40 cellular contexts compared by ENCODE assay signal in the genomic region with DNA sequence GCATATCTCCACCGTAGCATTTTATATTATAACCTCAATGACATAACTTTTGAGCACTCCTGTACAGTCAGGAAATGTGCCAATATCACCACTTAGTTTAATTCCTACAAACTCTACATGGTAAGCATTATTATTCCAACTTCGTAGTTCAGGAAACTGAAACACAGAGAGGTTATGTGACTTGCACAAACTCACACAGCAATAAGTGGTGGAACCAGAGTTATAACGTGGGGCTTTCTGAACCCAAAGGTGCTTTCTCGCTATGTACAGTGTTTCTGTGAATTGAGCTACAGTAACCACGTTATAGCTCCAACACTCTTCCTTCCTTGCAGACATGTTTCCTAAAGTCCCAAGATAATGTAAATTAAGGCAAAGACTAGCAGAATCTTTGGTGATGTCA.
"Had no signal": no experiment of that assay in that cellular context is flagged by ENCODE, and none has a peak within 500 bp of the region (broad histone marks: within the 10 kb centered on the region; RNA-seq: fewer than 3 reads in every experiment).

No MANE protein-coding gene starts in this region.

- DNase-seq: activated effector memory CD4-positive, alpha-beta T cell treated with anti-CD3 and anti-CD28 coated beads, Interleukin-2, amount 50 U/mL, for 16 hours; activated effector memory CD4-positive, alpha-beta T cell treated with Interleukin-2 at 50 U/mL for 16 hours; activated gamma-delta T cell; activated gamma-delta T cell treated with Interleukin-2 at 50 U/mL for 16 hours; activated naive CD4-positive, alpha-beta T cell; activated naive CD4-positive, alpha-beta T cell treated with anti-CD3 and anti-CD28 coated beads for 36 hours; activated naive CD4-positive, alpha-beta T cell treated with anti-CD3 and anti-CD28 coated beads, Interleukin-2, amount 10 ng/mL, durations not matched to agents 7 days and 5 days; activated naive CD4-positive, alpha-beta T cell treated with anti-CD3 and anti-CD28 coated beads, Interleukin-2, amount 50 U/mL, for 16 hours; activated naive CD4-positive, alpha-beta T cell treated with Interleukin-2 at 50 U/mL for 16 hours; activated naive CD8-positive, alpha-beta T cell treated with anti-CD3 and anti-CD28 coated beads for 36 hours; activated naive CD8-positive, alpha-beta T cell treated with anti-CD3 and anti-CD28 coated beads, Interleukin-2, amount 10 ng/mL, durations not matched to agents 7 days and 5 days; activated naive CD8-positive, alpha-beta T cell treated with anti-CD3 and anti-CD28 coated beads, Interleukin-2, amount 50 U/mL, for 24 hours; activated T-cell treated with anti-CD3 and anti-CD28 coated beads, Interleukin-2, amount 50 U/mL, for 1 hour; activated T-cell treated with anti-CD3 and anti-CD28 coated beads, Interleukin-2, amount 50 U/mL, for 24 hours; activated T-cell treated with anti-CD3 and anti-CD28 coated beads, Interleukin-2, amount 50 U/mL, for 4 hours; activated T-cell treated with anti-CD3 and anti-CD28 coated beads, Interleukin-2, amount 50 U/mL, for 48 hours; activated T-cell treated with anti-CD3 and anti-CD28 coated beads, Interleukin-2, amount 50 U/mL, for 72 hours; adrenal gland; amniotic stem cell; amygdala; anterior cingulate cortex; aorta; body of pancreas; brain microvascular endothelial cell; caudate nucleus; central memory CD4-positive, alpha-beta T cell; cerebellar nuclear complex had no signal

- ATAC-seq: activated naive CD4-positive, alpha-beta T cell treated with anti-CD3 and anti-CD28 coated beads, Interleukin-2, amount 50 U/mL, for 72 hours; activated naive CD8-positive, alpha-beta T cell treated with anti-CD3 and anti-CD28 coated beads, Interleukin-2, amount 50 U/mL, for 24 hours; activated T-cell treated with anti-CD3 and anti-CD28 coated beads, Interleukin-2, amount 50 U/mL, for 4 hours; activated T-cell treated with anti-CD3 and anti-CD28 coated beads, Interleukin-2, amount 50 U/mL, for 72 hours; activated T-helper 17 cell treated with anti-CD3 and anti-CD28 coated beads, Interleukin-2, amount 50 U/mL, for 72 hours; body of pancreas had no signal

- H3K27ac Mint-ChIP-seq: activated naive CD4-positive, alpha-beta T cell treated with anti-CD3 and anti-CD28 coated beads for 36 hours; activated naive CD4-positive, alpha-beta T cell treated with anti-CD3 and anti-CD28 coated beads, Interleukin-2, amount 10 ng/mL, durations not matched to agents 7 days and 5 days; activated naive CD4-positive, alpha-beta T cell treated with anti-CD3 and anti-CD28 coated beads, Interleukin-2, amount 50 U/mL, for 24 hours; activated naive CD4-positive, alpha-beta T cell treated with anti-CD3 and anti-CD28 coated beads, Interleukin-2, amount 50 U/mL, for 72 hours; activated naive CD8-positive, alpha-beta T cell; activated naive CD8-positive, alpha-beta T cell treated with anti-CD3 and anti-CD28 coated beads for 36 hours; activated naive CD8-positive, alpha-beta T cell treated with anti-CD3 and anti-CD28 coated beads, Interleukin-2, amount 10 ng/mL, durations not matched to agents 7 days and 5 days; activated naive CD8-positive, alpha-beta T cell treated with anti-CD3 and anti-CD28 coated beads, Interleukin-2, amount 50 U/mL, for 24 hours; activated T-cell treated with anti-CD3 and anti-CD28 coated beads, Interleukin-2, amount 50 U/mL, for 24 hours; activated T-cell treated with anti-CD3 and anti-CD28 coated beads, Interleukin-2, amount 50 U/mL, for 72 hours; activated T-helper 1 cell treated with anti-CD3 and anti-CD28 coated beads, Interleukin-12 subunit alpha, Interleukin-12 subunit beta, Interleukin-2, Interleukin-4 antibody, amounts not matched to agents 30 ng/mL and 10 ng/mL and 1 ng/mL, durations not matched to agents 14 hours and 24 hours and 36 hours; activated T-helper 17 cell treated with anti-CD3 and anti-CD28 coated beads, Interleukin-2, amount 50 U/mL, for 72 hours; activated T-helper 2 cell treated with anti-CD3 and anti-CD28 coated beads, Interferon-gamma antibody, Interleukin-2, Interleukin-4, amounts not matched to agents 10 μg/mL and 5 μg/mL and 100 μg/mL, durations not matched to agents 14 hours and 24 hours and 36 hours; brain had no signal

- H3K4me1 Mint-ChIP-seq: activated naive CD4-positive, alpha-beta T cell treated with anti-CD3 and anti-CD28 coated beads, Interleukin-2, amount 10 ng/mL, durations not matched to agents 7 days and 5 days; activated naive CD4-positive, alpha-beta T cell treated with anti-CD3 and anti-CD28 coated beads, Interleukin-2, amount 50 U/mL, for 24 hours; activated naive CD8-positive, alpha-beta T cell treated with anti-CD3 and anti-CD28 coated beads for 36 hours; activated naive CD8-positive, alpha-beta T cell treated with anti-CD3 and anti-CD28 coated beads, Interleukin-2, amount 10 ng/mL, durations not matched to agents 7 days and 5 days; activated naive CD8-positive, alpha-beta T cell treated with anti-CD3 and anti-CD28 coated beads, Interleukin-2, amount 50 U/mL, for 24 hours; activated T-helper 17 cell treated with anti-CD3 and anti-CD28 coated beads, Interleukin-2, amount 50 U/mL, for 72 hours; central memory CD8-positive, alpha-beta T cell had no signal

- FAIRE-seq: astrocyte, bronchial epithelial cell had no signal

- H3K27me3 Mint-ChIP-seq: activated naive CD4-positive, alpha-beta T cell treated with anti-CD3 and anti-CD28 coated beads, Interleukin-2, amount 10 ng/mL, durations not matched to agents 7 days and 5 days; activated naive CD4-positive, alpha-beta T cell treated with anti-CD3 and anti-CD28 coated beads, Interleukin-2, amount 50 U/mL, for 24 hours; activated naive CD8-positive, alpha-beta T cell; activated naive CD8-positive, alpha-beta T cell treated with anti-CD3 and anti-CD28 coated beads, Interleukin-2, amount 10 ng/mL, durations not matched to agents 7 days and 5 days; activated T-cell treated with anti-CD3 and anti-CD28 coated beads, Interleukin-2, amount 50 U/mL, for 24 hours; central memory CD8-positive, alpha-beta T cell had no signal

- H3K36me3 ChIP-seq: adrenal gland, ascending aorta, brain microvascular endothelial cell, breast epithelium, cardiac muscle cell had no signal

- H3K4me3 ChIP-seq: adrenal gland, ascending aorta, body of pancreas, breast epithelium, cardiac muscle cell had no signal

- H3K4me3 Mint-ChIP-seq: activated naive CD4-positive, alpha-beta T cell treated with anti-CD3 and anti-CD28 coated beads for 36 hours; activated naive CD4-positive, alpha-beta T cell treated with anti-CD3 and anti-CD28 coated beads, Interleukin-2, amount 10 ng/mL, durations not matched to agents 7 days and 5 days; activated naive CD4-positive, alpha-beta T cell treated with anti-CD3 and anti-CD28 coated beads, Interleukin-2, amount 50 U/mL, for 24 hours; activated naive CD8-positive, alpha-beta T cell; activated naive CD8-positive, alpha-beta T cell treated with anti-CD3 and anti-CD28 coated beads for 36 hours; activated naive CD8-positive, alpha-beta T cell treated with anti-CD3 and anti-CD28 coated beads, Interleukin-2, amount 10 ng/mL, durations not matched to agents 7 days and 5 days; activated naive CD8-positive, alpha-beta T cell treated with anti-CD3 and anti-CD28 coated beads, Interleukin-2, amount 50 U/mL, for 24 hours; activated T-cell treated with anti-CD3 and anti-CD28 coated beads, Interleukin-2, amount 50 U/mL, for 24 hours; activated T-cell treated with anti-CD3 and anti-CD28 coated beads, Interleukin-2, amount 50 U/mL, for 4 hours; activated T-cell treated with anti-CD3 and anti-CD28 coated beads, Interleukin-2, amount 50 U/mL, for 72 hours; activated T-helper 1 cell treated with anti-CD3 and anti-CD28 coated beads, Interleukin-12 subunit alpha, Interleukin-12 subunit beta, Interleukin-2, Interleukin-4 antibody, amounts not matched to agents 30 ng/mL and 10 ng/mL and 1 ng/mL, durations not matched to agents 14 hours and 24 hours and 36 hours; activated T-helper 17 cell treated with anti-CD3 and anti-CD28 coated beads, Interleukin-2, amount 50 U/mL, for 72 hours; brain; central memory CD8-positive, alpha-beta T cell had no signal

- H3K4me1 ChIP-seq: adrenal gland, ascending aorta, body of pancreas, breast epithelium had no signal

- H3K36me3 Mint-ChIP-seq: activated naive CD4-positive, alpha-beta T cell treated with anti-CD3 and anti-CD28 coated beads, Interleukin-2, amount 10 ng/mL, durations not matched to agents 7 days and 5 days; activated naive CD4-positive, alpha-beta T cell treated with anti-CD3 and anti-CD28 coated beads, Interleukin-2, amount 50 U/mL, for 24 hours; activated naive CD4-positive, alpha-beta T cell treated with anti-CD3 and anti-CD28 coated beads, Interleukin-2, amount 50 U/mL, for 72 hours; activated naive CD8-positive, alpha-beta T cell; activated naive CD8-positive, alpha-beta T cell treated with anti-CD3 and anti-CD28 coated beads for 36 hours; activated naive CD8-positive, alpha-beta T cell treated with anti-CD3 and anti-CD28 coated beads, Interleukin-2, amount 10 ng/mL, durations not matched to agents 7 days and 5 days; brain had no signal

- H3K27ac ChIP-seq: adrenal gland, ascending aorta, body of pancreas, brain microvascular endothelial cell, breast epithelium, cardiac muscle cell had no signal

- H3K9me3 Mint-ChIP-seq: activated naive CD4-positive, alpha-beta T cell treated with anti-CD3 and anti-CD28 coated beads for 36 hours; activated naive CD4-positive, alpha-beta T cell treated with anti-CD3 and anti-CD28 coated beads, Interleukin-2, amount 50 U/mL, for 24 hours; activated naive CD4-positive, alpha-beta T cell treated with anti-CD3 and anti-CD28 coated beads, Interleukin-2, amount 50 U/mL, for 72 hours; activated naive CD8-positive, alpha-beta T cell treated with anti-CD3 and anti-CD28 coated beads for 36 hours; activated naive CD8-positive, alpha-beta T cell treated with anti-CD3 and anti-CD28 coated beads, Interleukin-2, amount 10 ng/mL, durations not matched to agents 7 days and 5 days; activated naive CD8-positive, alpha-beta T cell treated with anti-CD3 and anti-CD28 coated beads, Interleukin-2, amount 50 U/mL, for 24 hours; activated T-cell treated with anti-CD3 and anti-CD28 coated beads, Interleukin-2, amount 50 U/mL, for 72 hours had no signal

- H3K27me3 ChIP-seq: adrenal gland, ascending aorta, body of pancreas, brain microvascular endothelial cell, breast epithelium, cardiac muscle cell had no signal

- H3K9me3 ChIP-seq: adrenal gland, ascending aorta, body of pancreas, breast epithelium had no signal
